ENCODE assay signal across 8 cellular contexts in the genomic region with DNA sequence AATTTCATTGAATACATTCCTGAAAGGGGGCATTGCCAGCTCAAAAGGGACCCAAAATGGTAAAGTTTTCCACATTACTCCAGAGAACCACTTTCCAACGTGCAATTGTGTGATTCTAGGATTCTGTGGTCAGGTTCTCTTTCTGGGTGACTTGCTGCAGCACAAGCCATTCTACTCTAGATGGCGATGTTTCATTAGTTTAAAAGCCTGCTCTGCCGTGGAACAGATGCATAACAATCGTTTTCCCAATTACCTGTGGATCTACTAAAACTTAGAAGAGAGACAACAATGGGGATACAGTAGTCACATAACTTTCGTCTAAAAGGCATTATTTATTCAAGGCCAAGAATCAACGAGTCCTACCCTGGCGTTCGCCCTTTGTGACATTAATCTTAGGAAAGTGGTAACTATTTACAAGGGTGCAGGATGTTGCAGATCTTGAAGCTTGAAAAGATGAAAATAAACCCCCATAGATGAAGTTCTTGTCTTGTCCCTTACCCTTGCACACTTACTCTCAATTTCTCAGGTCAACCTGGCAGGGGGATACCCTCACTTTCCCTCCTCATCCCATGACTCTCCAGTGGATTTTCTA.
DNase-seq lines count a peak whose midpoint lies in the region; ATAC-seq, FAIRE-seq and TF ChIP-seq lines count a peak whose summit lies in the region.

No MANE protein-coding gene starts in this region.

- H2AFZ ChIP-seq in HepG2 (ENCODE audit: low read length): no peak overlapping the region

- H3K4me1 ChIP-seq in HepG2 (ENCODE audit: insufficient read depth, low read length) (no peaks in the 10 kb centered on the region), sigmoid colon (no peaks in the 10 kb centered on the region)

- no peaks in the 10 kb centered on the region for H3K79me2 ChIP-seq in HepG2 (ENCODE audit: insufficient read depth, low read length)

- no peak overlapping the region for H3K27ac ChIP-seq in HepG2 (ENCODE audit: extremely low read length, insufficient read depth, low read length)
- no peak overlapping the region for H3K27ac ChIP-seq in sigmoid colon

- H3K9me3 ChIP-seq in HepG2 (ENCODE audit: low read length) (no peaks in the 10 kb centered on the region), sigmoid colon (no peaks in the 10 kb centered on the region)

- ATAC-seq in HG03469 (IDR thresholded peaks at IDR 0.05; ENCODE audit: unreplicated experiment) (peak; percentile 57), HepG2 (peak; percentile 85)

- peak; percentile 72 for FAIRE-seq in HepG2 (lab: Jason Lieb, UNC)

- peak; percentile 66 for TF ChIP-seq CTCF in GM12875 (IDR thresholded peaks at IDR 0.05; ENCODE audit: borderline replicate concordance, insufficient read depth, low read depth, low read length)
- peak; percentile 89 for TF ChIP-seq CTCF in choroid plexus epithelial cell (conservative IDR thresholded peaks at IDR 0.05; ENCODE audit: low read depth, low read length)
- TF ChIP-seq CTCF in HepG2 (CRISPR knock-in tag; IDR thresholded peaks at IDR 0.05): peak; percentile 82
- peak in 2 of 4 experiments; percentile 10 to 51 for TF ChIP-seq CTCF in sigmoid colon (IDR thresholded peaks at IDR 0.05)

- H3K27me3 ChIP-seq in HepG2 (ENCODE audit: control insufficient read depth in 1 of 2, insufficient read depth in 2 of 2, low read length in 2 of 2) (0 out of 5 replicates have a peak, but pooled peaks cover 0 to 5% of the 10 kb centered on the region in 2 experiments), sigmoid colon (peaks cover 0 to 10% (median 0%) of the 10 kb centered on the region in 3 donors)

- whole genome bisulfite sequencing in HepG2 (ENCODE audit: low lambda C conversion rate): 15% methylated on average over 8 of the region's 8 CpGs
- whole genome bisulfite sequencing in sigmoid colon, 2 donors: 17 to 21% methylated on average over 8 of the region's 8 CpGs

- H3K36me3 ChIP-seq in HepG2 (replicated peaks in 1 of 2; ENCODE audit: control insufficient read depth in 1 of 2, insufficient read depth in 2 of 2, low read length in 2 of 2) (no peaks in the 10 kb centered on the region), sigmoid colon (no peaks in the 10 kb centered on the region)

- H4K20me1 ChIP-seq in HepG2 (ENCODE audit: insufficient read depth, low read length): no peaks in the 10 kb centered on the region

- no TSS peak for BruUV-seq in HepG2 (replicated peaks; lab: Mats Ljungman, UMichigan)

- CTCF ChIA-PET in HepG2 (lab: Yijun Ruan, JAX; ENCODE audit: low intra/inter-chr PET ratio, low total read pairs): interaction anchor here (1.6 to 2.4 kb wide), 3 partner anchors 877 to 1146 kb away, joined by 7 to 17 read pairs (median 14); no protein-coding TSS in a partner anchor

- POLR2A ChIA-PET in HepG2 (lab: Yijun Ruan, JAX): no interaction called here

- no peak for TF ChIP-seq EP300 in HepG2 (IDR thresholded peaks at IDR 0.05; ENCODE audit: low read depth in 2 of 2, low read length in 2 of 2)
- no peak for TF ChIP-seq EP300 in HepG2 (CRISPR knock-in tag; IDR thresholded peaks at IDR 0.05; ENCODE audit: borderline replicate concordance)
- TF ChIP-seq EP300 in sigmoid colon (IDR thresholded peaks at IDR 0.05): no peak

- peak; percentile 68 for TF ChIP-seq RAD21 in HepG2 (CRISPR knock-in tag; IDR thresholded peaks at IDR 0.05)

- TF ChIP-seq POLR2A in HepG2 (IDR thresholded peaks at IDR 0.05; ENCODE audit: insufficient read depth in 1 of 2, low read depth in 2 of 2, low read length in 2 of 2) (no peak), sigmoid colon (IDR thresholded peaks at IDR 0.05) (no peak)

- intact Hi-C loops in HepG2 (cut with micrococcal nuclease; ENCODE audit: unreplicated experiment) (loop anchor here (1.0 kb wide), 3 partner anchors 877 to 1145 kb away; no protein-coding TSS in a partner anchor), sigmoid colon (cut with DNase I) (loop anchor here (5.0 kb wide), 1 partner anchor 1114 kb away; no protein-coding TSS in a partner anchor)

- H3K4me3 ChIP-seq in GM12875 (ENCODE audit: low read depth, low read length) (no peak overlapping the region), choroid plexus epithelial cell (ENCODE audit: low read depth, low read length) (no peak overlapping the region), HepG2 (replicated peaks in 1 of 3; ENCODE audit: insufficient read depth in 1 of 3, low read depth in 2 of 3, low read length in 3 of 3) (no peak overlapping the region), sigmoid colon (no peak overlapping the region)

- DNase-seq in AML-193 (lab: John Stamatoyannopoulos, UW) (peak; percentile 4 to 6), NCI-H82 (lab: John Stamatoyannopoulos, UW) (peak; percentile 55), choroid plexus epithelial cell (ENCODE audit: low read depth) (peak; percentile 69), HepG2 (ENCODE audit: low spot score) (peak; percentile 18), sigmoid colon (no peak), activated gamma-delta T cell (lab: John Stamatoyannopoulos, UW) (no peak)

- no peak overlapping the region for H3K4me2 ChIP-seq in HepG2 (ENCODE audit: low read depth, low read length)

- no peak overlapping the region for H3K9ac ChIP-seq in HepG2 (ENCODE audit: insufficient read depth, low read depth, low read length)

- in situ Hi-C loops in HepG2 (cut with HindIII; ENCODE audit: extremely low pct_ligation_motif_present, low pct_unique_long_range_greater_than_20kb): loop anchor here (5.0 to 10.0 kb wide), 2 partner anchors 882 to 1114 kb away; a partner anchor contains a TSS

TF ChIP-seq in HepG2, 621 proteins besides CTCF, POLR2A, EP300 and RAD21:
- TF ChIP-seq ZNF335 (CRISPR knock-in tag; IDR thresholded peaks at IDR 0.05) (no peak), STAG1 (CRISPR knock-in tag; IDR thresholded peaks at IDR 0.05) (peak; percentile 90), SMC3 (IDR thresholded peaks at IDR 0.05; ENCODE audit: low read length) (peak; percentile 72), ZEB1 (IDR thresholded peaks at IDR 0.05; ENCODE audit: insufficient replicate concordance, low read depth) (no peak), NR2F1 (CRISPR knock-in tag; IDR thresholded peaks at IDR 0.05) (no peak), ZNF879 (CRISPR knock-in tag; IDR thresholded peaks at IDR 0.05) (no peak), RBM39 (IDR thresholded peaks at IDR 0.05; ENCODE audit: low read depth, low read length, poor library complexity, severe bottlenecking) (no peak), ZNF367 (CRISPR knock-in tag; IDR thresholded peaks at IDR 0.05; ENCODE audit: borderline replicate concordance) (no peak)
- TF ChIP-seq, protein P1, sequence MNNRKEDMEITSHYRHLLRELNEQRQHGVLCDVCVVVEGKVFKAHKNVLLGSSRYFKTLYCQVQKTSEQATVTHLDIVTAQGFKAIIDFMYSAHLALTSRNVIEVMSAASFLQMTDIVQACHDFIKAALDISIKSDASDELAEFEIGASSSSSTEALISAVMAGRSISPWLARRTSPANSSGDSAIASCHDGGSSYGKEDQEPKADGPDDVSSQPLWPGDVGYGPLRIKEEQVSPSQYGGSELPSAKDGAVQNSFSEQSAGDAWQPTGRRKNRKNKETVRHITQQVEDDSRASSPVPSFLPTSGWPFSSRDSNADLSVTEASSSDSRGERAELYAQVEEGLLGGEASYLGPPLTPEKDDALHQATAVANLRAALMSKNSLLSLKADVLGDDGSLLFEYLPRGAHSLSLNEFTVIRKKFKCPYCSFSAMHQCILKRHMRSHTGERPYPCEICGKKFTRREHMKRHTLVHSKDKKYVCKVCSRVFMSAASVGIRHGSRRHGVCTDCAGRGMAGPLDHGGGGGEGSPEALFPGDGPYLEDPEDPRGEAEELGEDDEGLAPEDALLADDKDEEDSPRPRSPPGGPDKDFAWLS (CRISPR knock-in tag; IDR thresholded peaks at IDR 0.05; ENCODE audit: borderline replicate concordance): no peak
- TF ChIP-seq, protein P2, sequence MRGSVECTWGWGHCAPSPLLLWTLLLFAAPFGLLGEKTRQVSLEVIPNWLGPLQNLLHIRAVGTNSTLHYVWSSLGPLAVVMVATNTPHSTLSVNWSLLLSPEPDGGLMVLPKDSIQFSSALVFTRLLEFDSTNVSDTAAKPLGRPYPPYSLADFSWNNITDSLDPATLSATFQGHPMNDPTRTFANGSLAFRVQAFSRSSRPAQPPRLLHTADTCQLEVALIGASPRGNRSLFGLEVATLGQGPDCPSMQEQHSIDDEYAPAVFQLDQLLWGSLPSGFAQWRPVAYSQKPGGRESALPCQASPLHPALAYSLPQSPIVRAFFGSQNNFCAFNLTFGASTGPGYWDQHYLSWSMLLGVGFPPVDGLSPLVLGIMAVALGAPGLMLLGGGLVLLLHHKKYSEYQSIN (CRISPR knock-in tag; IDR thresholded peaks at IDR 0.05; ENCODE audit: borderline replicate concordance): no peak
- TF ChIP-seq, protein P3, sequence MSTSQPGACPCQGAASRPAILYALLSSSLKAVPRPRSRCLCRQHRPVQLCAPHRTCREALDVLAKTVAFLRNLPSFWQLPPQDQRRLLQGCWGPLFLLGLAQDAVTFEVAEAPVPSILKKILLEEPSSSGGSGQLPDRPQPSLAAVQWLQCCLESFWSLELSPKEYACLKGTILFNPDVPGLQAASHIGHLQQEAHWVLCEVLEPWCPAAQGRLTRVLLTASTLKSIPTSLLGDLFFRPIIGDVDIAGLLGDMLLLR (CRISPR knock-in tag; IDR thresholded peaks at IDR 0.05): no peak
- TF ChIP-seq, protein P4, sequence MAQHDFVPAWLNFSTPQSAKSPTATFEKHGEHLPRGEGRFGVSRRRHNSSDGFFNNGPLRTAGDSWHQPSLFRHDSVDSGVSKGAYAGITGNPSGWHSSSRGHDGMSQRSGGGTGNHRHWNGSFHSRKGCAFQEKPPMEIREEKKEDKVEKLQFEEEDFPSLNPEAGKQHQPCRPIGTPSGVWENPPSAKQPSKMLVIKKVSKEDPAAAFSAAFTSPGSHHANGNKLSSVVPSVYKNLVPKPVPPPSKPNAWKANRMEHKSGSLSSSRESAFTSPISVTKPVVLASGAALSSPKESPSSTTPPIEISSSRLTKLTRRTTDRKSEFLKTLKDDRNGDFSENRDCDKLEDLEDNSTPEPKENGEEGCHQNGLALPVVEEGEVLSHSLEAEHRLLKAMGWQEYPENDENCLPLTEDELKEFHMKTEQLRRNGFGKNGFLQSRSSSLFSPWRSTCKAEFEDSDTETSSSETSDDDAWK (CRISPR knock-in tag; IDR thresholded peaks at IDR 0.05): no peak

Comparison
In these comparisons a context has a peak if more than half of its experiments do, and no peak if none do; other contexts are left out.
1. DNase-seq: peak in AML-193 (2 of 2), NCI-H82 (single experiment), choroid plexus epithelial cell (single experiment) and HepG2 (single experiment); none in sigmoid colon (single experiment) and activated gamma-delta T cell (single experiment).